Comparison of ENCODE assay signal across 17 cellular contexts in the genomic region with DNA sequence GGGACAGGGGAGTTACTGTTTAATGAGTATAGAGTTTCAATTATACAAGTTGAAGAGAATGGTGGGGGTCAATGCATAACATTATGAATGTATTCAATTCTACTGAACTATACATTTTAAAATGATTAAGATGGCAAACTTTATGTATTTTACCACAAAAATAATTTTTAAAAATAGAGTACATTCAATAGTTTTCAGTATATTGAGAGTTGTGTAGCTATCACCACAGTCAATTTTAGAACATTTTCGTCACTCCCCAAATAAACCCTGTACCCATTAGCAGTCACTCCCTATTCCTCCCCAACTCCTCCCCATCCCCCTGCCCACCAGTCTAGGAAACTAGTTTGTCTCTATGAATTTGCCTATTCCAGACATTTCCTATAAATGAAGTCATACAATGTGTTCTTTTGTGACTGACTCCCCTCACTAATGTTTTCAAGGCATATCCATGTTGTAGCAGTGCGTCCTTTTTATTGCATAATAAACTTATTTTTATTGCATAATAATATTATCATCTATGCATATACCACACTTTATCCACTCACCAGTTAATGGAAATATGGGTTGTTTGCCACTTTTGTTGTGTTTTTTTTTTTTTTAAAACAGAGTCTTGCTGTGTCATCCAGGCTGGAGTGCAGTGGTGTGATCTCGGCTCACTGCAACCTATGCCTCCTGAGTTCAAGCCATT. TPM values are rescaled to one million over a fixed set of nuclear protein-coding genes. Genes with fewer than 3 reads are reported as not detected.
DNase-seq lines count a peak whose midpoint lies in the region; ATAC-seq, FAIRE-seq and TF ChIP-seq lines count a peak whose summit lies in the region.
"Had no signal": no experiment of that assay in that cellular context is flagged by ENCODE, and none has a peak within 500 bp of the region (broad histone marks: within the 10 kb centered on the region; RNA-seq: fewer than 3 reads in every experiment).

No MANE protein-coding gene starts in this region.

- H3K79me2 ChIP-seq in HepG2 (ENCODE audit: insufficient read depth, low read length) (no peaks in the 10 kb centered on the region), astrocyte (ENCODE audit: insufficient read depth, low read length) (no peaks in the 10 kb centered on the region)

- H3K4me3 Mint-ChIP-seq in astrocyte (ENCODE audit: unreplicated experiment) (no peak overlapping the region), neural crest cell (no peak overlapping the region)
- H3K4me3 Mint-ChIP-seq in activated naive CD8-positive, alpha-beta T cell treated with anti-CD3 and anti-CD28 coated beads for 36 hours = no peak overlapping the region
- H3K4me3 Mint-ChIP-seq: CD4-positive, alpha-beta T cell; H9 had no signal

- H3K27me3 ChIP-seq in HepG2 (ENCODE audit: control insufficient read depth in 1 of 2, insufficient read depth in 2 of 2, low read length in 2 of 2) (no peaks in the 10 kb centered on the region), right lobe of liver (no peaks in the 10 kb centered on the region), astrocyte (ENCODE audit: insufficient read depth, low read length) (no peaks in the 10 kb centered on the region)
- H3K27me3 ChIP-seq: BLaER1 had no signal

- no peak for TF ChIP-seq POLR2A in HepG2 (IDR thresholded peaks at IDR 0.05; ENCODE audit: insufficient read depth in 1 of 2, low read depth in 2 of 2, low read length in 2 of 2)
- TF ChIP-seq POLR2A in right lobe of liver (IDR thresholded peaks at IDR 0.05) = no peak

- H3K27me3 Mint-ChIP-seq in astrocyte (ENCODE audit: low read depth, unreplicated experiment) (no peaks in the 10 kb centered on the region), neural crest cell (ENCODE audit: low read depth) (no peaks in the 10 kb centered on the region)
- no peaks in the 10 kb centered on the region for H3K27me3 Mint-ChIP-seq in activated naive CD8-positive, alpha-beta T cell treated with anti-CD3 and anti-CD28 coated beads for 36 hours
- H3K27me3 Mint-ChIP-seq: CD4-positive, alpha-beta T cell had no signal

- H2AFZ ChIP-seq in HepG2 (ENCODE audit: low read length) (no peak overlapping the region), astrocyte (ENCODE audit: low read depth, low read length) (no peak overlapping the region)

- H3K4me1 Mint-ChIP-seq in astrocyte (ENCODE audit: low read depth, unreplicated experiment) = peaks cover 32% of the 10 kb centered on the region
- no peaks in the 10 kb centered on the region for H3K4me1 Mint-ChIP-seq in neural crest cell
- peaks cover 14% of the 10 kb centered on the region for H3K4me1 Mint-ChIP-seq in activated naive CD8-positive, alpha-beta T cell treated with anti-CD3 and anti-CD28 coated beads for 36 hours
- H3K4me1 Mint-ChIP-seq: H9 had no signal

- H3K4me1 ChIP-seq in HepG2 (ENCODE audit: insufficient read depth, low read length) (peaks cover 55% of the 10 kb centered on the region), right lobe of liver (peaks cover 0 to 42% (median 17%) of the 10 kb centered on the region in 4 donors), astrocyte (ENCODE audit: insufficient read depth, low read length) (peaks cover 4% of the 10 kb centered on the region)

- BruUV-seq in HepG2 (replicated peaks; lab: Mats Ljungman, UMichigan) = no TSS peak

- TF ChIP-seq CTCF in HepG2 (CRISPR knock-in tag; IDR thresholded peaks at IDR 0.05) = no peak
- no peak for TF ChIP-seq CTCF in right lobe of liver (IDR thresholded peaks at IDR 0.05)
- no peak for TF ChIP-seq CTCF in astrocyte (IDR thresholded peaks at IDR 0.05; ENCODE audit: insufficient read depth, low read depth, low read length)
- no peak for TF ChIP-seq CTCF in neural crest cell (conservative IDR thresholded peaks at IDR 0.05)

- H3K36me3 Mint-ChIP-seq in astrocyte (ENCODE audit: low read depth, unreplicated experiment) (peaks cover 27% of the 10 kb centered on the region), neural crest cell (ENCODE audit: low read depth) (peaks cover 13% of the 10 kb centered on the region)
- peaks cover 18% of the 10 kb centered on the region for H3K36me3 Mint-ChIP-seq in activated naive CD8-positive, alpha-beta T cell treated with anti-CD3 and anti-CD28 coated beads for 36 hours

- H3K27ac ChIP-seq in HepG2 (ENCODE audit: extremely low read length, insufficient read depth, low read length) (no peak overlapping the region), right lobe of liver (no peak overlapping the region), astrocyte (ENCODE audit: low read depth, low read length) (no peak overlapping the region)
- H3K27ac ChIP-seq: BLaER1 had no signal

- no peaks in the 10 kb centered on the region for H4K20me1 ChIP-seq in HepG2 (ENCODE audit: insufficient read depth, low read length)
- H4K20me1 ChIP-seq in astrocyte (ENCODE audit: insufficient read depth, low read length) = no peaks in the 10 kb centered on the region
- H4K20me1 ChIP-seq: BLaER1 had no signal

- in situ Hi-C loops in HepG2 (cut with HindIII; ENCODE audit: extremely low pct_ligation_motif_present, low pct_unique_long_range_greater_than_20kb) = loop anchor here (5.0 kb wide), 1 partner anchor 35 kb away; no protein-coding TSS in a partner anchor

- TF ChIP-seq RAD21 in HepG2 (CRISPR knock-in tag; IDR thresholded peaks at IDR 0.05) = no peak

- H3K9me3 ChIP-seq in HepG2 (ENCODE audit: low read length) (no peaks in the 10 kb centered on the region), right lobe of liver (no peaks in the 10 kb centered on the region), astrocyte (ENCODE audit: insufficient read depth, low read depth, low read length) (no peaks in the 10 kb centered on the region)
- H3K9me3 ChIP-seq: BLaER1 had no signal

- H3K27ac Mint-ChIP-seq in astrocyte (ENCODE audit: unreplicated experiment) (peak overlapping the region; percentile 53), neural crest cell (ENCODE audit: unreplicated experiment) (peak overlapping the region; percentile 75)
- no peak overlapping the region for H3K27ac Mint-ChIP-seq in activated naive CD8-positive, alpha-beta T cell treated with anti-CD3 and anti-CD28 coated beads for 36 hours
- H3K27ac Mint-ChIP-seq: CD4-positive, alpha-beta T cell; H9 had no signal

- intact Hi-C loops in HepG2 (cut with micrococcal nuclease; ENCODE audit: unreplicated experiment) (no loop called here), right lobe of liver (cut with DNase I) (no loop called here)

- H3K4me2 ChIP-seq in HepG2 (ENCODE audit: low read depth, low read length) (no peak overlapping the region), astrocyte (ENCODE audit: low read length) (no peak overlapping the region)
- H3K4me2 ChIP-seq: BLaER1 had no signal

- no peak overlapping the region for H3K9ac ChIP-seq in HepG2 (ENCODE audit: insufficient read depth, low read depth, low read length)
- no peak overlapping the region for H3K9ac ChIP-seq in astrocyte (ENCODE audit: low read length)
- H3K9ac ChIP-seq: BLaER1 had no signal

- WGBS in HepG2 (ENCODE audit: low lambda C conversion rate) = 95% methylated on average over 3 of the region's 3 CpGs
- WGBS in right lobe of liver (ENCODE audit: insufficient coverage, low coverage, low lambda C conversion rate, missing lambda C conversion rate) = 81% methylated on average over 3 of the region's 3 CpGs

- no peaks in the 10 kb centered on the region for H3K36me3 ChIP-seq in HepG2 (replicated peaks in 1 of 2; ENCODE audit: control insufficient read depth in 1 of 2, insufficient read depth in 2 of 2, low read length in 2 of 2)
- H3K36me3 ChIP-seq in right lobe of liver = no peaks in the 10 kb centered on the region
- H3K36me3 ChIP-seq in astrocyte (ENCODE audit: insufficient read depth, low read length) = no peaks in the 10 kb centered on the region

- FAIRE-seq in HepG2 (lab: Jason Lieb, UNC) (no peak), astrocyte (lab: Jason Lieb, UNC) (no peak)
- FAIRE-seq: GM12878, GM18507 had no signal

- CTCF ChIA-PET in HepG2 (lab: Yijun Ruan, JAX; ENCODE audit: low intra/inter-chr PET ratio, low total read pairs) = no interaction called here

- ATAC-seq in HepG2 (no peak), right lobe of liver (no peak), GM19397 (IDR thresholded peaks at IDR 0.05; ENCODE audit: unreplicated experiment) (no peak)
- ATAC-seq: GM12878 had no signal

- DNase-seq in HepG2 (ENCODE audit: low spot score) (no peak), right lobe of liver (no peak), astrocyte (ENCODE audit: low read depth) (no peak), neural crest cell (ENCODE audit: low read depth, low spot score) (no peak)
- no peak for DNase-seq in activated CD4-positive, alpha-beta T cell treated with anti-CD3 and anti-CD28 coated beads, Interleukin-2, amount 50 U/mL, for 4 hours
- DNase-seq in activated naive CD8-positive, alpha-beta T cell treated with anti-CD3 and anti-CD28 coated beads for 36 hours = no peak
- DNase-seq: 8988T; AML-193; Calu3; CD4-positive, alpha-beta T cell; DMS79; GOT3; H9 had no signal

- H3K9me3 Mint-ChIP-seq in astrocyte (ENCODE audit: unreplicated experiment) (no peaks in the 10 kb centered on the region), neural crest cell (no peaks in the 10 kb centered on the region)
- H3K9me3 Mint-ChIP-seq in activated naive CD8-positive, alpha-beta T cell treated with anti-CD3 and anti-CD28 coated beads for 36 hours = peaks cover 2% of the 10 kb centered on the region
- H3K9me3 Mint-ChIP-seq: CD4-positive, alpha-beta T cell; H9 had no signal

- TF ChIP-seq EP300 in HepG2 (IDR thresholded peaks at IDR 0.05; ENCODE audit: low read depth in 2 of 2, low read length in 2 of 2) (no peak), HepG2 (CRISPR knock-in tag; IDR thresholded peaks at IDR 0.05; ENCODE audit: borderline replicate concordance) (no peak)

- POLR2A ChIA-PET in HepG2 (lab: Yijun Ruan, JAX) = interaction anchor here (1.0 kb wide), 1 partner anchor 36 kb away, joined by 3 read pairs; no protein-coding TSS in a partner anchor

- H3K4me3 ChIP-seq in HepG2 (replicated peaks in 1 of 3; ENCODE audit: insufficient read depth in 1 of 3, low read depth in 2 of 3, low read length in 3 of 3) (no peak overlapping the region), right lobe of liver (no peak overlapping the region), astrocyte (ENCODE audit: insufficient read depth, low read depth, low read length) (no peak overlapping the region)
- H3K4me3 ChIP-seq: BLaER1, GM12878 had no signal

RNA-seq across cellular contexts. Expression of gene ERN1, which starts 52.5 kb away (rescaled TPM):
- total RNA-seq in HepG2 (2016; rRNA removed; fragmentation: Illumina TruSeq; extraction: Trizol) (4.1 and 6.0 TPM in 2 replicates), right lobe of liver (10 to 100 TPM; 22.7 to 47.6 (median 28.7) TPM), astrocyte (9.1 and 11.7 TPM in 2 replicates), neural crest cell (8.5 and 11.1 TPM in 2 replicates)
- total RNA-seq in HepG2 (2016; cell fraction: cytosol; rRNA removed; fragmentation: Illumina TruSeq; extraction: Trizol; ENCODE audit: low read depth) = 3.0 and 3.8 TPM in 2 replicates
- 3.2 and 7.0 TPM in 2 replicates for total RNA-seq in HepG2 (2016; cell fraction: insoluble cytoplasmic fraction; rRNA removed; fragmentation: Illumina TruSeq; extraction: Trizol)
- total RNA-seq in HepG2 (2016; cell fraction: membrane; rRNA removed; fragmentation: Illumina TruSeq; extraction: Trizol) = 4.2 and 4.8 TPM in 2 replicates
- total RNA-seq in HepG2 (2016; cell fraction: nucleus; rRNA removed; fragmentation: Illumina TruSeq; extraction: Trizol) = 10.8 and 12.6 TPM in 2 replicates
- 12.7 and 15.7 TPM in 2 replicates for polyA plus RNA-seq in HepG2 (2011; rRNA removed)
- polyA plus RNA-seq in HepG2 (2011; cell fraction: cytosol; rRNA removed) = 9.1 and 10.3 TPM in 2 replicates
- polyA plus RNA-seq in HepG2 (2011; cell fraction: nucleus; rRNA removed) = 32.7 and 33.0 TPM in 2 replicates
- 20.8 and 22.2 TPM in 2 replicates for polyA plus RNA-seq in HepG2 (2012)
- 2.9 and 3.1 TPM in 2 replicates for polyA plus RNA-seq in HepG2 (2016; cell fraction: cytosol; fragmentation: Illumina TruSeq; extraction: Trizol; ENCODE audit: low read depth)
- polyA plus RNA-seq in HepG2 (2016; cell fraction: insoluble cytoplasmic fraction; fragmentation: Illumina TruSeq; extraction: Trizol; ENCODE audit: low read depth) = 3.3 and 3.6 TPM in 2 replicates
- 3.4 and 3.6 TPM in 2 replicates for polyA plus RNA-seq in HepG2 (2016; cell fraction: membrane; fragmentation: Illumina TruSeq; extraction: Trizol; ENCODE audit: low read depth)
- 11.5 and 12.4 TPM in 2 replicates for polyA plus RNA-seq in HepG2 (2016; cell fraction: nucleus; fragmentation: Illumina TruSeq; extraction: Trizol; ENCODE audit: insufficient read depth, low read depth)
- 10.5 and 30.9 TPM in 2 replicates for polyA minus RNA-seq in HepG2 (2011; rRNA and poly(A)+ RNA removed; ENCODE audit: low replicate concordance)
- polyA minus RNA-seq in HepG2 (2011; cell fraction: cytosol; rRNA and poly(A)+ RNA removed) = 13.3 and 18.1 TPM in 2 replicates
- polyA minus RNA-seq in HepG2 (2011; cell fraction: nucleus; rRNA and poly(A)+ RNA removed) = 48.8 and 61.2 TPM in 2 replicates
- 1 to 10 TPM; 7.6 to 9.0 TPM for total RNA-seq in activated naive CD8-positive, alpha-beta T cell treated with anti-CD3 and anti-CD28 coated beads for 36 hours
